ENCODE assay signal across 13 cellular contexts in genomic region chr9:81384911-81385310, GRCh38.
DNase-seq lines count a peak whose midpoint lies in the region; ATAC-seq and TF ChIP-seq lines count a peak whose summit lies in the region.
"Had no signal": no experiment of that assay in that cellular context is flagged by ENCODE, and none has a peak within 500 bp of the region (broad histone marks: within the 10 kb centered on the region; RNA-seq: fewer than 3 reads in every experiment).

No MANE protein-coding gene starts in this region.

- DNase-seq in BE2C, result peak; percentile 66
- DNase-seq in mucosa of gallbladder (ENCODE audit: low spot score), result no peak
- DNase-seq: DMS79 treated with DMSO at 0.1 percent for 48 hours, EL, GDM1, H7 had no signal

- H3K36me3 ChIP-seq in BE2C, result no peaks in the 10 kb centered on the region
- H3K36me3 ChIP-seq in BLaER1 treated with 17β-estradiol and CSF1 and Interleukin-3, amounts not matched to agents 10 nM and 100 nM, result no peaks in the 10 kb centered on the region
- H3K36me3 ChIP-seq in mesodermal cell (ENCODE audit: control insufficient read depth, insufficient read depth, low read length), result no peaks in the 10 kb centered on the region

- no peaks in the 10 kb centered on the region for H4K20me1 ChIP-seq in BLaER1 treated with 17β-estradiol and CSF1 and Interleukin-3, amounts not matched to agents 10 nM and 100 nM

- H3K4me1 ChIP-seq in BE2C, result peaks cover 10% of the 10 kb centered on the region
- H3K4me1 ChIP-seq in BLaER1 treated with 17β-estradiol and CSF1 and Interleukin-3, amounts not matched to agents 10 nM and 100 nM, result peaks cover 9 to 50% (median 27%) of the 10 kb centered on the region in 10 experiments; a peak in 19 of 20 replicates
- H3K4me1 ChIP-seq in mesodermal cell (ENCODE audit: control insufficient read depth, insufficient read depth, low read length, poor library complexity, severe bottlenecking), result peaks cover 22% of the 10 kb centered on the region

- ATAC-seq in SK-N-SH treated with all-trans-retinoic acid at 6 μM for 48 hours (no peak), GM19023 (IDR thresholded peaks at IDR 0.05; ENCODE audit: unreplicated experiment) (no peak), GM18868 (IDR thresholded peaks at IDR 0.05; ENCODE audit: unreplicated experiment) (no peak)
- ATAC-seq: GM23338 had no signal

- peak overlapping the region in 7 of 11 experiments; percentile 33 to 61 (median 54); a peak in 13 of 22 replicates for H3K4me2 ChIP-seq in BLaER1 treated with 17β-estradiol and CSF1 and Interleukin-3, amounts not matched to agents 10 nM and 100 nM
- H3K4me2 ChIP-seq: GM23338 had no signal

- H3K4me3 ChIP-seq in BE2C (ENCODE audit: low read depth, low read length) (no peak overlapping the region), mesodermal cell (ENCODE audit: extremely low read depth, insufficient read depth, low read length, poor library complexity, severe bottlenecking) (no peak overlapping the region)
- no peak overlapping the region for H3K4me3 ChIP-seq in BLaER1 treated with 17β-estradiol and CSF1 and Interleukin-3, amounts not matched to agents 10 nM and 100 nM
- H3K4me3 ChIP-seq: GM23338 had no signal

- H3K27me3 ChIP-seq in BE2C, result no peaks in the 10 kb centered on the region
- no peaks in the 10 kb centered on the region for H3K27me3 ChIP-seq in BLaER1 treated with 17β-estradiol and CSF1 and Interleukin-3, amounts not matched to agents 10 nM and 100 nM

- WGBS in mesodermal cell (ENCODE audit: insufficient coverage in 2 of 2), 2 experiments, result 72 to 74% methylated on average over 2 to 3 of the region's 3 CpGs

- H3K9me3 ChIP-seq in BE2C, result peaks cover 3% of the 10 kb centered on the region; the same call in 1 of the 2 replicates
- H3K9me3 ChIP-seq in BLaER1 treated with 17β-estradiol and CSF1 and Interleukin-3, amounts not matched to agents 10 nM and 100 nM (replicated peaks in 1 of 11), result no peaks in the 10 kb centered on the region
- no peaks in the 10 kb centered on the region for H3K9me3 ChIP-seq in mesodermal cell (ENCODE audit: control insufficient read depth, low read length)

- H3K9ac ChIP-seq in BLaER1 treated with 17β-estradiol and CSF1 and Interleukin-3, amounts not matched to agents 10 nM and 100 nM, result no peak overlapping the region

- no peak for TF ChIP-seq CTCF in BE2C (IDR thresholded peaks at IDR 0.05; ENCODE audit: low read depth, low read length)

- H3K27ac ChIP-seq in BLaER1 treated with 17β-estradiol and CSF1 and Interleukin-3, amounts not matched to agents 10 nM and 100 nM, result no peak overlapping the region
- peak overlapping the region; percentile 57 for H3K27ac ChIP-seq in mesodermal cell (ENCODE audit: low read depth, low read length, severe bottlenecking)
- H3K27ac ChIP-seq: HL-60 had no signal

TF ChIP-seq in SK-N-SH treated with all-trans-retinoic acid at 6 μM for 48 hours, 23 proteins besides CTCF, POLR2A, EP300 and RAD21:
- TF ChIP-seq ISL1 (CRISPR knock-in tag; IDR thresholded peaks at IDR 0.05), result peak; percentile 84
- peak; percentile 67; the same call in 1 of the 2 replicates for TF ChIP-seq TSHZ2 (CRISPR knock-in tag; IDR thresholded peaks at IDR 0.05)
- TF ChIP-seq ZFP3 (CRISPR knock-in tag; IDR thresholded peaks at IDR 0.05), result no peak
- TF ChIP-seq, protein P1, sequence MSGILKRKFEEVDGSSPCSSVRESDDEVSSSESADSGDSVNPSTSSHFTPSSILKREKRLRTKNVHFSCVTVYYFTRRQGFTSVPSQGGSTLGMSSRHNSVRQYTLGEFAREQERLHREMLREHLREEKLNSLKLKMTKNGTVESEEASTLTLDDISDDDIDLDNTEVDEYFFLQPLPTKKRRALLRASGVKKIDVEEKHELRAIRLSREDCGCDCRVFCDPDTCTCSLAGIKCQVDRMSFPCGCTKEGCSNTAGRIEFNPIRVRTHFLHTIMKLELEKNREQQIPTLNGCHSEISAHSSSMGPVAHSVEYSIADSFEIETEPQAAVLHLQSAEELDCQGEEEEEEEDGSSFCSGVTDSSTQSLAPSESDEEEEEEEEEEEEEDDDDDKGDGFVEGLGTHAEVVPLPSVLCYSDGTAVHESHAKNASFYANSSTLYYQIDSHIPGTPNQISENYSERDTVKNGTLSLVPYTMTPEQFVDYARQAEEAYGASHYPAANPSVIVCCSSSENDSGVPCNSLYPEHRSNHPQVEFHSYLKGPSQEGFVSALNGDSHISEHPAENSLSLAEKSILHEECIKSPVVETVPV (CRISPR knock-in tag; IDR thresholded peaks at IDR 0.05), result no peak
- TF ChIP-seq ESRRG (CRISPR knock-in tag; IDR thresholded peaks at IDR 0.05), result no peak
- peak; percentile 81 for TF ChIP-seq TCF4 (CRISPR knock-in tag; IDR thresholded peaks at IDR 0.05; ENCODE audit: borderline replicate concordance)
- TF ChIP-seq, protein P2, sequence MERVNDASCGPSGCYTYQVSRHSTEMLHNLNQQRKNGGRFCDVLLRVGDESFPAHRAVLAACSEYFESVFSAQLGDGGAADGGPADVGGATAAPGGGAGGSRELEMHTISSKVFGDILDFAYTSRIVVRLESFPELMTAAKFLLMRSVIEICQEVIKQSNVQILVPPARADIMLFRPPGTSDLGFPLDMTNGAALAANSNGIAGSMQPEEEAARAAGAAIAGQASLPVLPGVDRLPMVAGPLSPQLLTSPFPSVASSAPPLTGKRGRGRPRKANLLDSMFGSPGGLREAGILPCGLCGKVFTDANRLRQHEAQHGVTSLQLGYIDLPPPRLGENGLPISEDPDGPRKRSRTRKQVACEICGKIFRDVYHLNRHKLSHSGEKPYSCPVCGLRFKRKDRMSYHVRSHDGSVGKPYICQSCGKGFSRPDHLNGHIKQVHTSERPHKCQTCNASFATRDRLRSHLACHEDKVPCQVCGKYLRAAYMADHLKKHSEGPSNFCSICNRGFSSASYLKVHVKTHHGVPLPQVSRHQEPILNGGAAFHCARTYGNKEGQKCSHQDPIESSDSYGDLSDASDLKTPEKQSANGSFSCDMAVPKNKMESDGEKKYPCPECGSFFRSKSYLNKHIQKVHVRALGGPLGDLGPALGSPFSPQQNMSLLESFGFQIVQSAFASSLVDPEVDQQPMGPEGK (CRISPR knock-in tag; IDR thresholded peaks at IDR 0.05; ENCODE audit: borderline replicate concordance), result no peak
- no peak for TF ChIP-seq ZNF565 (CRISPR knock-in tag; conservative IDR thresholded peaks at IDR 0.05; ENCODE audit: low read depth)
